Comparison of ENCODE assay signal across 8 cellular contexts in the genomic region with DNA sequence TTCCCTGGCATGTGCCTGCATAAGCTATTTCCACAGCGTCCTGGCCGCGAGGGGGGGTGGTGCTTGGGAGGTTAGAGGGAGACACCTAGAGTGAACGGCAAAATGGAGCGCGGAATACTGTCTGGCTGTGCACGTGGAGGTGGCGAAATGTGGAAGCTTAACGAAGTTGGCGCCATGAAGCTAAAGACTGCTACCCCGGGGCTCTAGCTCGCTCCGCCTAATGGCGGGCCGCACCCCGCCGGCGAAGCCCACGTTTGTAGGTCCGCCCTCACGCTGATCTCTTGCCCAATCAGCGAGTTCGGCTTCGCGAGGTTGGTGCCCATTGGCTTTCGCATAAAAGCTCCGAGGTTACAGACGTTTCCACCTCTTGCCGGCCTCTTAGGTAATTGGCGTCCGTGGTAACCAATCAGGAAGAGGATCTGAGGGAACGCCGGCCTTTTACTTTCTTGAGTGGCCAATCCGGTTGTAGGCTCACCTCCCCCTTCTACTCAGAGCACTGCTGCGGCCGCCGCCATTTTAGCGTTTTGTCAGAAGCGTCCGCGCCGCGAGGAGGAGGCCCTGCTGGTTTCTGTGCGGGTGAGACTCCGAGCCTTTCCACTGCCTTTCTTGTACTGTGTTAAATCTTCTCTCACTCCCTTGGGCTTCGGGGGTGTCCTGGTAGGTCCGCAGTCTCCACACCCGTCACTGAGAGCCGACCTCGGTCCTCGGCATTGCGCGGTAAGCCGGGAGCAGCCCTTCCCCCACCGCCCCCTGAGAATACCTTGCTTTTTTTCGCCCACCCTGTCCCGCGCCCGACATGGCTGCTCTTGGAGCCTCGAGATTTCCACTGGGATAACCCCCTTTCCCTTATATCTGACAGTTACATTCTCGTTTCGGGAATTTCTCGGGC. TPM values are rescaled to one million over a fixed set of nuclear protein-coding genes. Genes with fewer than 3 reads are reported as not detected.
DNase-seq lines count a peak whose midpoint lies in the region; ATAC-seq, FAIRE-seq and TF ChIP-seq lines count a peak whose summit lies in the region.

A gene with protein sequence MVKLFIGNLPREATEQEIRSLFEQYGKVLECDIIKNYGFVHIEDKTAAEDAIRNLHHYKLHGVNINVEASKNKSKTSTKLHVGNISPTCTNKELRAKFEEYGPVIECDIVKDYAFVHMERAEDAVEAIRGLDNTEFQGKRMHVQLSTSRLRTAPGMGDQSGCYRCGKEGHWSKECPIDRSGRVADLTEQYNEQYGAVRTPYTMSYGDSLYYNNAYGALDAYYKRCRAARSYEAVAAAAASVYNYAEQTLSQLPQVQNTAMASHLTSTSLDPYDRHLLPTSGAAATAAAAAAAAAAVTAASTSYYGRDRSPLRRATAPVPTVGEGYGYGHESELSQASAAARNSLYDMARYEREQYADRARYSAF (plus strand): TSS at position 527 of the 889 bp plus-strand sequence. CDS start 1,009 bp downstream, outside the sequence.

- intact Hi-C loops in aorta (cut with DNase I): loop anchor here in 1 of 2 donors (5.0 kb wide), 1 partner anchor 39 kb away; the partner anchor contains the start of gene RBM4B

- H3K36me3 ChIP-seq in rectal smooth muscle tissue (ENCODE audit: control insufficient read depth, insufficient read depth, low read length): peaks cover 23% of the 10 kb centered on the region
- H3K36me3 ChIP-seq in aorta (ENCODE audit: control insufficient read depth in 1 of 2, insufficient read depth in 2 of 2, low read length in 1 of 2): peaks cover 2 to 3% of the 10 kb centered on the region in 2 donors

- H3K4me3 ChIP-seq in astrocyte of the cerebellum (ENCODE audit: low read depth, low read length) (peak within 1 kb of the TSS; percentile 68), rectal smooth muscle tissue (ENCODE audit: low read length) (peak within 1 kb of the TSS; percentile 99), aorta (ENCODE audit: low read length in 2 of 2) (peak within 1 kb of the TSS; percentile 46 to 87)

- peak; percentile 94 for FAIRE-seq in GM18507 (lab: Jason Lieb, UNC)

- H3K27ac ChIP-seq in rectal smooth muscle tissue (ENCODE audit: low read depth, low read length) (peak within 1 kb of the TSS; percentile 94), aorta (ENCODE audit: low read depth in 1 of 2, low read length in 2 of 2) (peak within 1 kb of the TSS; percentile 5 to 54)

- TF ChIP-seq CTCF in astrocyte of the cerebellum (IDR thresholded peaks at IDR 0.05; ENCODE audit: low read depth, low read length, missing control alignments): peak; percentile 11

- DNase-seq in GM18507 (ENCODE audit: extremely low spot score, insufficient read length, low read depth) (peak; percentile 96), NCI-H2029 treated with DMSO at 0.1 percent for 48 hours (lab: John Stamatoyannopoulos, UW) (peak; percentile 98), T-helper 9 cell (peak; percentile 90), astrocyte of the cerebellum (ENCODE audit: low read depth) (peak; percentile 100), hepatic stellate cell (ENCODE audit: low spot score) (peak; percentile 100), aorta (peak; percentile 97 to 98)

- H3K9ac ChIP-seq in rectal smooth muscle tissue (ENCODE audit: low read length): peak within 1 kb of the TSS; percentile 100

- peak; percentile 96 for ATAC-seq in HG02981 (IDR thresholded peaks at IDR 0.05; ENCODE audit: unreplicated experiment)
- ATAC-seq in aorta (ENCODE audit: low FRiP score): peak; percentile 99

- in situ Hi-C loops in astrocyte of the cerebellum (cut with HindIII; ENCODE audit: low sequenced_read_pairs): no loop called here

- H3K27me3 ChIP-seq in rectal smooth muscle tissue (ENCODE audit: control insufficient read depth, insufficient read depth, low read length) (no peaks in the 10 kb centered on the region), aorta (ENCODE audit: control insufficient read depth in 1 of 2, insufficient read depth in 2 of 2, low read length in 1 of 2) (no peaks in the 10 kb centered on the region)

- WGBS in aorta, 2 donors: 0 to 1% methylated on average over 63 of the region's 63 CpGs

- H3K9me3 ChIP-seq in aorta (ENCODE audit: control insufficient read depth, low read length): no peaks in the 10 kb centered on the region

- peaks cover 38% of the 10 kb centered on the region for H3K4me1 ChIP-seq in rectal smooth muscle tissue (ENCODE audit: control insufficient read depth, insufficient read depth, low read length)
- H3K4me1 ChIP-seq in aorta (ENCODE audit: control insufficient read depth in 1 of 2, insufficient read depth in 2 of 2, low read length in 2 of 2): peaks cover 0 to 6% of the 10 kb centered on the region in 2 donors

RNA-seq across cellular contexts. Expression of the gene that starts here (rescaled TPM):
- 10 to 100 TPM; 86.9 to 98.1 TPM for total RNA-seq in aorta
- polyA plus RNA-seq in aorta: 10 to 100 TPM; 78.6 to 91.1 TPM

Comparison
In these comparisons a context has a peak if more than half of its experiments do, and no peak if none do; other contexts are left out.
1. Peak in every context shown above with its lines: DNase-seq, ATAC-seq, H3K4me3 ChIP-seq and H3K27ac ChIP-seq.